Comparison of ENCODE assay signal across 10 cellular contexts in the genomic region with DNA sequence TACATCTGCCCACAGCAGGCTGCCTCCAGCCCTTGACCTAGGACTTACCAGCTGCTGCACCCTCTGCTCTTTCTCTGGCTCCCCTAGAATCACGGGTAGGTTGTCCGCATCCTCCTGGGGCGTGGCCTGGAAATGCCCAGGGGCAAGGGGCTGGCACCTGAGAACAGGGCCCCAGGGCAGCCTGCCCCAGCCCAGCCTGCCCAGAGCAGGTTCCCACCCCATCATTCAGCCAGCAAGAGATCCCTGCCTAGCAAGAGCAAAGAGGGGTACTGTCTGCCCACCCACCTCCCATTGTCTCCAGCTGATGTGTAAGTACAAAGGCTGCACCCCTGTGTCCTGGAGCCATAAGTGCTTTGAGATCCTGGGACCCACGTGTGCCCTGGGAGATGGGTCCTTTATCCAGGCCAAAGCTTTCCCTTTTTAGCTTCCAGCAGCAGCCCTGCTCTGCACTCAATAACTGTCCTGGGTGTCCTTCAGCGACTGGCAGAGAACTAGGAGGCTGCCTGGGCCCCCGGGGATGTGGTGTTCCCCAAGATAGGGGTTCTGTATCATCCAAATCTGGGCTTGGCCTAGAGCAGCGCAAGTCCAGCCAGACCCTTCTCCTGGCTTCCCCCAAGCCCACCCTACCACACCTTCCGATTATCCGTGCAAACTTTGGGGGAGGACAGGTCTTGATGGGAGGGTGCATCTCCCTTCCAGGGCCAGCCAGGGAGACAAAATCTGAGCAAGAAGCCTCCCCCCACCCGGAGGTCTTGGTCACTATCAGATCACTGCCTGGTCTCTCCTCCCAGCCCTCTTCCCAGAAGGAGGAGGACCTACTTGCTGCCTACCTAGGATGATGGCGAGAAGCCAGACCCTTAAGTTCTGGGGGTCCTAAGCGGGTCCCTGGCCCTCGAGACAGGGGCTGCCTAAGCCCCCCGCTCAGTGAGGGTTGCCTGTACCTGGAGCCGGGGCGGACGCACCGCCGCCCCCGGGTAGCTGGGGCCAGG. TPM values are rescaled to one million over a fixed set of nuclear protein-coding genes. Genes with fewer than 3 reads are reported as not detected.
DNase-seq lines count a peak whose midpoint lies in the region; ATAC-seq and TF ChIP-seq lines count a peak whose summit lies in the region.
"Had no signal": no experiment of that assay in that cellular context is flagged by ENCODE, and none has a peak within 500 bp of the region (broad histone marks: within the 10 kb centered on the region; RNA-seq: fewer than 3 reads in every experiment).

No MANE protein-coding gene starts in this region.

- DNase-seq in Peyer's patch (no peak), heart left ventricle (peak in 2 of 5 donors; percentile 32 to 39), cerebellar nuclear complex (lab: John Stamatoyannopoulos, UW) (no peak), putamen (ENCODE audit: low spot score) (no peak)
- no peak for DNase-seq in stimulated activated naive CD4-positive, alpha-beta T cell treated with Interleukin-2 at 50 U/mL for 16 hours (lab: John Stamatoyannopoulos, UW)
- DNase-seq: dermis blood vessel endothelial cell had no signal

- peaks cover 45% of the 10 kb centered on the region for H4K20me1 ChIP-seq in BLaER1

- TF ChIP-seq CTCF in Peyer's patch (IDR thresholded peaks at IDR 0.05) (no peak), heart left ventricle (IDR thresholded peaks at IDR 0.05) (no peak), parathyroid adenoma (IDR thresholded peaks at IDR 0.05) (no peak)

- H3K4me2 ChIP-seq in BLaER1 (peak overlapping the region; percentile 100), parathyroid adenoma (ENCODE audit: low read length) (peak overlapping the region; percentile 97)

- WGBS in heart left ventricle, 4 donors, result 27 to 50% (median 32%) methylated on average over 7 to 20 of the region's 20 CpGs

- H2AFZ ChIP-seq in parathyroid adenoma, result peak overlapping the region; percentile 100

- H3K4me3 ChIP-seq in BLaER1 (peak overlapping the region; percentile 96), Peyer's patch (peak overlapping the region; percentile 45 to 73 (median 57)), heart left ventricle (peak overlapping the region; percentile 35 to 72 (median 58)), parathyroid adenoma (ENCODE audit: low read depth, low read length) (peak overlapping the region; percentile 82)

- intact Hi-C loops in heart left ventricle (cut with DNase I), result loop anchor here in 3 of 10 donors (10.0 kb wide), 1 partner anchor 91 kb away; the partner anchor contains the start of gene RNF43 (in 3 of the 3)

- TF ChIP-seq POLR2A in Peyer's patch (IDR thresholded peaks at IDR 0.05), result no peak
- TF ChIP-seq POLR2A in heart left ventricle (IDR thresholded peaks at IDR 0.05), result no peak

- H3K9me3 ChIP-seq in BLaER1, result no peaks in the 10 kb centered on the region
- H3K9me3 ChIP-seq in Peyer's patch, result no peaks in the 10 kb centered on the region
- H3K9me3 ChIP-seq in heart left ventricle, result no peaks in the 10 kb centered on the region
- no peaks in the 10 kb centered on the region for H3K9me3 ChIP-seq in parathyroid adenoma (ENCODE audit: control insufficient read depth, low read length)

- H3K36me3 ChIP-seq in BLaER1 (peaks cover 46% of the 10 kb centered on the region), Peyer's patch (no peaks in the 10 kb centered on the region), heart left ventricle (peaks cover 0 to 4% (median 0%) of the 10 kb centered on the region in 9 donors), parathyroid adenoma (ENCODE audit: control insufficient read depth, insufficient read depth, low read length) (no peaks in the 10 kb centered on the region)

- ATAC-seq in heart left ventricle, result peak in 3 of 4 donors; percentile 8 to 49 (median 13)
- ATAC-seq in GM18502 (IDR thresholded peaks at IDR 0.05; ENCODE audit: poor library complexity, unreplicated experiment), result no peak

- H3K27me3 ChIP-seq in BLaER1 (peaks cover 9% of the 10 kb centered on the region; the same call in 1 of the 2 replicates), Peyer's patch (no peaks in the 10 kb centered on the region), heart left ventricle (peaks cover 0 to 28% (median 5%) of the 10 kb centered on the region in 9 donors), parathyroid adenoma (ENCODE audit: control insufficient read depth, insufficient read depth, low read length) (no peaks in the 10 kb centered on the region)

- H3K4me1 ChIP-seq in BLaER1 (peaks cover 80% of the 10 kb centered on the region), Peyer's patch (peaks cover 0 to 19% (median 3%) of the 10 kb centered on the region in 4 donors), heart left ventricle (peaks cover 0 to 17% (median 0%) of the 10 kb centered on the region in 12 donors), parathyroid adenoma (peaks cover 9% of the 10 kb centered on the region)

- peak overlapping the region; percentile 83 for H3K27ac ChIP-seq in BLaER1
- peak overlapping the region in 3 of 4 donors; percentile 19 to 62 (median 30) for H3K27ac ChIP-seq in Peyer's patch
- peak overlapping the region in 9 of 12 donors; percentile 35 to 75 (median 51) for H3K27ac ChIP-seq in heart left ventricle
- peak overlapping the region; percentile 56 for H3K27ac ChIP-seq in parathyroid adenoma

- H3K79me2 ChIP-seq in parathyroid adenoma, result no peaks in the 10 kb centered on the region

- H3K9ac ChIP-seq in BLaER1 (peak overlapping the region; percentile 82), parathyroid adenoma (peak overlapping the region; percentile 93)

RNA-seq across cellular contexts. Expression of gene TSPOAP1, which starts 4.9 kb away (rescaled TPM):
- total RNA-seq in Peyer's patch (10 to 100 TPM in 2 of 4 donors, 1 to 10 TPM in 2; 9.1 to 11.9 (median 10.4) TPM), heart left ventricle (10 to 100 TPM in 6 of 9 donors, 1 to 10 TPM in 3; 5.1 to 23.1 (median 13.3) TPM)
- polyA plus RNA-seq in heart left ventricle, result 10 to 100 TPM in 1 of 2 donors, 1 to 10 TPM in 1; 1.6 to 19.0 TPM
- total RNA-seq: G401 had no signal

RNA-seq across cellular contexts. Expression of gene SUPT4H1, which starts 28.3 kb away (rescaled TPM):
- total RNA-seq in Peyer's patch (10 to 100 TPM; 31.9 to 56.1 (median 47.9) TPM), heart left ventricle (10 to 100 TPM; 44.1 to 69.9 (median 58.0) TPM)
- 10 to 100 TPM; 53.9 to 92.7 TPM for polyA plus RNA-seq in heart left ventricle

RNA-seq across cellular contexts. Expression of gene MPO, which starts 43.0 kb away (rescaled TPM):
- 1 to 10 TPM in 1 of 4 donors, not detected in 3; 1.7 TPM for total RNA-seq in Peyer's patch
- total RNA-seq in heart left ventricle, result 1 to 10 TPM in 1 of 9 donors, under 1 TPM in 5, not detected in 3; 0.12 to 2.8 (median 0.35) TPM
- under 1 TPM in 1 of 2 donors, not detected in 1; 0.11 TPM for polyA plus RNA-seq in heart left ventricle
- total RNA-seq: dermis blood vessel endothelial cell, G401 had no signal

Comparison
In these comparisons a context has a peak if more than half of its experiments do, and no peak if none do; other contexts are left out.
1. H3K27ac ChIP-seq: peak in every context shown above with its lines; median percentile 83 in BLaER1; 56 in parathyroid adenoma; 51 in heart left ventricle; 30 in Peyer's patch.